In the genomic region with DNA sequence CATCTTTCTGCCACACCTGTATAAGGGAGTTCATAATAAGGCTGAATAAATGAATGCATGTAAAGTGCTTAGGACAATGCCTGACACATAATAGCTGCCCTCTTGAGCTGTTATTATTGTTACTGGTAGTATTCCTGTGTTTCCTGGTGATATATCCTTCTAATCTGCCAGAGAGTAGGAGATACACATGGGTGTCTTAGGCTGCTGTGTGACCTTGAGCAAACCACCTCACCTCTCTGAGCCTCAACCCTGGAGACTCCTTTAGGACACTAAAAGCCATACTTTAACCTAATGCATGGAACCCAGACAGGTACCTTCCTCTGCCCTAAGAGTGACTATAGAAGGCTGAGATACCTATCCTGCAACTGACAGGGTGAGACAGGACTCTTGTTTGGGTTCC, we compare ENCODE assay signal across 2 cellular contexts.
TF ChIP-seq lines count a peak whose summit lies in the region.

No MANE protein-coding gene starts in this region.

TF ChIP-seq in HepG2, 621 proteins besides CTCF, POLR2A, EP300 and RAD21:
- TF ChIP-seq SYNCRIP (IDR thresholded peaks at IDR 0.05; ENCODE audit: insufficient read depth, low read depth, low read length): no peak
- TF ChIP-seq ZMYM4 (CRISPR knock-in tag; IDR thresholded peaks at IDR 0.05): no peak
- TF ChIP-seq, protein P1, sequence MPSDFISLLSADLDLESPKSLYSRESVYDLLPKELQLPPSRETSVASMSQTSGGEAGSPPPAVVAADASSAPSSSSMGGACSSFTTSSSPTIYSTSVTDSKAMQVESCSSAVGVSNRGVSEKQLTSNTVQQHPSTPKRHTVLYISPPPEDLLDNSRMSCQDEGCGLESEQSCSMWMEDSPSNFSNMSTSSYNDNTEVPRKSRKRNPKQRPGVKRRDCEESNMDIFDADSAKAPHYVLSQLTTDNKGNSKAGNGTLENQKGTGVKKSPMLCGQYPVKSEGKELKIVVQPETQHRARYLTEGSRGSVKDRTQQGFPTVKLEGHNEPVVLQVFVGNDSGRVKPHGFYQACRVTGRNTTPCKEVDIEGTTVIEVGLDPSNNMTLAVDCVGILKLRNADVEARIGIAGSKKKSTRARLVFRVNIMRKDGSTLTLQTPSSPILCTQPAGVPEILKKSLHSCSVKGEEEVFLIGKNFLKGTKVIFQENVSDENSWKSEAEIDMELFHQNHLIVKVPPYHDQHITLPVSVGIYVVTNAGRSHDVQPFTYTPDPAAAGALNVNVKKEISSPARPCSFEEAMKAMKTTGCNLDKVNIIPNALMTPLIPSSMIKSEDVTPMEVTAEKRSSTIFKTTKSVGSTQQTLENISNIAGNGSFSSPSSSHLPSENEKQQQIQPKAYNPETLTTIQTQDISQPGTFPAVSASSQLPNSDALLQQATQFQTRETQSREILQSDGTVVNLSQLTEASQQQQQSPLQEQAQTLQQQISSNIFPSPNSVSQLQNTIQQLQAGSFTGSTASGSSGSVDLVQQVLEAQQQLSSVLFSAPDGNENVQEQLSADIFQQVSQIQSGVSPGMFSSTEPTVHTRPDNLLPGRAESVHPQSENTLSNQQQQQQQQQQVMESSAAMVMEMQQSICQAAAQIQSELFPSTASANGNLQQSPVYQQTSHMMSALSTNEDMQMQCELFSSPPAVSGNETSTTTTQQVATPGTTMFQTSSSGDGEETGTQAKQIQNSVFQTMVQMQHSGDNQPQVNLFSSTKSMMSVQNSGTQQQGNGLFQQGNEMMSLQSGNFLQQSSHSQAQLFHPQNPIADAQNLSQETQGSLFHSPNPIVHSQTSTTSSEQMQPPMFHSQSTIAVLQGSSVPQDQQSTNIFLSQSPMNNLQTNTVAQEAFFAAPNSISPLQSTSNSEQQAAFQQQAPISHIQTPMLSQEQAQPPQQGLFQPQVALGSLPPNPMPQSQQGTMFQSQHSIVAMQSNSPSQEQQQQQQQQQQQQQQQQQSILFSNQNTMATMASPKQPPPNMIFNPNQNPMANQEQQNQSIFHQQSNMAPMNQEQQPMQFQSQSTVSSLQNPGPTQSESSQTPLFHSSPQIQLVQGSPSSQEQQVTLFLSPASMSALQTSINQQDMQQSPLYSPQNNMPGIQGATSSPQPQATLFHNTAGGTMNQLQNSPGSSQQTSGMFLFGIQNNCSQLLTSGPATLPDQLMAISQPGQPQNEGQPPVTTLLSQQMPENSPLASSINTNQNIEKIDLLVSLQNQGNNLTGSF (CRISPR knock-in tag; IDR thresholded peaks at IDR 0.05): no peak
- TF ChIP-seq, protein P2, sequence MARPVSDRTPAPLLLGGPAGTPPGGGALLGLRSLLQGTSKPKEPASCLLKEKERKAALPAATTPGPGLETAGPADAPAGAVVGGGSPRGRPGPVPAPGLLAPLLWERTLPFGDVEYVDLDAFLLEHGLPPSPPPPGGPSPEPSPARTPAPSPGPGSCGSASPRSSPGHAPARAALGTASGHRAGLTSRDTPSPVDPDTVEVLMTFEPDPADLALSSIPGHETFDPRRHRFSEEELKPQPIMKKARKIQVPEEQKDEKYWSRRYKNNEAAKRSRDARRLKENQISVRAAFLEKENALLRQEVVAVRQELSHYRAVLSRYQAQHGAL (CRISPR knock-in tag; IDR thresholded peaks at IDR 0.05; ENCODE audit: not compliant biosample characterization): no peak
- TF ChIP-seq TBX2 (CRISPR knock-in tag; IDR thresholded peaks at IDR 0.05; ENCODE audit: borderline replicate concordance): no peak
- TF ChIP-seq, protein P3, sequence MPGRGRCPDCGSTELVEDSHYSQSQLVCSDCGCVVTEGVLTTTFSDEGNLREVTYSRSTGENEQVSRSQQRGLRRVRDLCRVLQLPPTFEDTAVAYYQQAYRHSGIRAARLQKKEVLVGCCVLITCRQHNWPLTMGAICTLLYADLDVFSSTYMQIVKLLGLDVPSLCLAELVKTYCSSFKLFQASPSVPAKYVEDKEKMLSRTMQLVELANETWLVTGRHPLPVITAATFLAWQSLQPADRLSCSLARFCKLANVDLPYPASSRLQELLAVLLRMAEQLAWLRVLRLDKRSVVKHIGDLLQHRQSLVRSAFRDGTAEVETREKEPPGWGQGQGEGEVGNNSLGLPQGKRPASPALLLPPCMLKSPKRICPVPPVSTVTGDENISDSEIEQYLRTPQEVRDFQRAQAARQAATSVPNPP (CRISPR knock-in tag; IDR thresholded peaks at IDR 0.05): no peak
- TF ChIP-seq KLF13 (CRISPR knock-in tag; IDR thresholded peaks at IDR 0.05): no peak
- TF ChIP-seq YEATS4 (CRISPR knock-in tag; IDR thresholded peaks at IDR 0.05; ENCODE audit: borderline replicate concordance): no peak
- no peak for TF ChIP-seq RNF2 (conservative IDR thresholded peaks at IDR 0.05; ENCODE audit: low read depth)
- no peak for TF ChIP-seq MYC (CRISPR knock-in tag; IDR thresholded peaks at IDR 0.05; ENCODE audit: borderline replicate concordance)
- no peak for TF ChIP-seq ZNF3 (CRISPR knock-in tag; IDR thresholded peaks at IDR 0.05)
- TF ChIP-seq, protein P4, sequence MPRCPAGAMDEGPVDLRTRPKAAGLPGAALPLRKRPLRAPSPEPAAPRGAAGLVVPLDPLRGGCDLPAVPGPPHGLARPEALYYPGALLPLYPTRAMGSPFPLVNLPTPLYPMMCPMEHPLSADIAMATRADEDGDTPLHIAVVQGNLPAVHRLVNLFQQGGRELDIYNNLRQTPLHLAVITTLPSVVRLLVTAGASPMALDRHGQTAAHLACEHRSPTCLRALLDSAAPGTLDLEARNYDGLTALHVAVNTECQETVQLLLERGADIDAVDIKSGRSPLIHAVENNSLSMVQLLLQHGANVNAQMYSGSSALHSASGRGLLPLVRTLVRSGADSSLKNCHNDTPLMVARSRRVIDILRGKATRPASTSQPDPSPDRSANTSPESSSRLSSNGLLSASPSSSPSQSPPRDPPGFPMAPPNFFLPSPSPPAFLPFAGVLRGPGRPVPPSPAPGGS (CRISPR knock-in tag; IDR thresholded peaks at IDR 0.05): no peak
- TF ChIP-seq ZNF24 (IDR thresholded peaks at IDR 0.05): no peak
- TF ChIP-seq CREM (IDR thresholded peaks at IDR 0.05): no peak
- no peak for TF ChIP-seq CREM (CRISPR knock-in tag; IDR thresholded peaks at IDR 0.05)
- TF ChIP-seq ZNF772 (CRISPR knock-in tag; IDR thresholded peaks at IDR 0.05): no peak
- TF ChIP-seq ZNF768 (CRISPR knock-in tag; IDR thresholded peaks at IDR 0.05): no peak
- TF ChIP-seq ZNF496 (CRISPR knock-in tag; IDR thresholded peaks at IDR 0.05; ENCODE audit: insufficient replicate concordance): no peak
- TF ChIP-seq NCOA2 (CRISPR knock-in tag; IDR thresholded peaks at IDR 0.05): no peak
TF ChIP-seq in HepG2: peak in this region for 0.

TF ChIP-seq in H1, 55 proteins besides CTCF, POLR2A, EP300 and RAD21:
- TF ChIP-seq TEAD4 (IDR thresholded peaks at IDR 0.05; ENCODE audit: low read depth, low read length) (no peak), NRF1 (IDR thresholded peaks at IDR 0.05; ENCODE audit: low read depth, low read length) (no peak), HDAC2 (IDR thresholded peaks at IDR 0.05; ENCODE audit: borderline replicate concordance in 1 of 2, low read depth in 2 of 2, low read length in 2 of 2) (no peak), KDM1A (IDR thresholded peaks at IDR 0.05; ENCODE audit: borderline replicate concordance, low read length) (0 out of 2 replicates have a peak, but pooled peaks have one; percentile 7), BCL11A (IDR thresholded peaks at IDR 0.05; ENCODE audit: low read depth in 2 of 2, low read length in 2 of 2) (no peak)
